ENCODE assay signal across 12 cellular contexts in the genomic region with DNA sequence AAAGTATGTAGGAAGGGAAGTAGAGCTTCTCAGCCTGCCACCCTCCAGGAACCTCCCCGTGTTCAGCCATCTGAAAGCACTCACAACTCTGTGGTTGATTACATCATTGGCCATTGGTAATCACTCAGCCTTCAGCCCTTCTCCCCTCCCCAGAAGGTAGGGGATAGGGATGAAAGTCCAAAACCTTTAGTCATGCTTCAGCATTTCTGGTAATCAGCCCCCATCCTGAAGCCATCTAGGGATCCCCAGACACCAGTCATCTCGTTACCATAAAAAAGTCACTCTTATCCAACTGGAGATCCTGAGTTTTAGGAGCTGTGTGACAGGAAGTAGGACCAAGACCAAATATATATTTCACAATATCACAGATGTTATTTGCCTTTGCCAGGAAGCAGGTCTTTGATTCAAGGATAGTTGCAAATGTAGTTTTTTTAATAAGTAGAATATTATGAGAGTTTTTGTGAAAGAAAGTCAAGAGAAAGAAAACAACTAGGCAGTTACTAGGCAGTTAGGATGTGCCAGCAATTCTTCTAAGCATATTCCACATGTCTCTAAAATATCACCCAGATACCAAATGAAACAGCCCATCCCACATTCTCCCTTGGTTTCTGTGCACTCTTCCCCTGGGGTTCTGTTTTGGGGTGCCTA.
A peak's percentile ranks its signal among the peaks of the same experiment; 100 is the strongest.
DNase-seq lines count a peak whose midpoint lies in the region; ATAC-seq, FAIRE-seq and TF ChIP-seq lines count a peak whose summit lies in the region.
"Had no signal": no experiment of that assay in that cellular context is flagged by ENCODE, and none has a peak within 500 bp of the region (broad histone marks: within the 10 kb centered on the region; RNA-seq: fewer than 3 reads in every experiment).

No MANE protein-coding gene starts in this region.

- TF ChIP-seq CTCF in MCF 10A (IDR thresholded peaks at IDR 0.05; ENCODE audit: unreplicated experiment), result no peak
- TF ChIP-seq CTCF in breast epithelium (IDR thresholded peaks at IDR 0.05), result no peak
- TF ChIP-seq CTCF in epithelial cell of esophagus (IDR thresholded peaks at IDR 0.05; ENCODE audit: insufficient read depth, low read depth, low read length, missing control alignments), result no peak
- no peak for TF ChIP-seq CTCF in Peyer's patch (IDR thresholded peaks at IDR 0.05)

- no peak for TF ChIP-seq POLR2A in breast epithelium (IDR thresholded peaks at IDR 0.05)
- TF ChIP-seq POLR2A in Peyer's patch (IDR thresholded peaks at IDR 0.05), result no peak

- POLR2A ChIA-PET in MCF 10A (lab: Yijun Ruan, JAX), result interaction anchor here (0.7 to 0.9 kb wide), 2 partner anchors 15 to 652 kb away, joined by 3 read pairs; no protein-coding TSS in a partner anchor

- H3K27me3 ChIP-seq in breast epithelium, result no peaks in the 10 kb centered on the region
- H3K27me3 ChIP-seq in Peyer's patch, result no peaks in the 10 kb centered on the region

- no peaks in the 10 kb centered on the region for H3K36me3 Mint-ChIP-seq in MCF 10A (ENCODE audit: insufficient read depth, unreplicated experiment)

- no peaks in the 10 kb centered on the region for H3K27me3 Mint-ChIP-seq in MCF 10A (ENCODE audit: insufficient read depth, unreplicated experiment)

- H3K27ac Mint-ChIP-seq in MCF 10A (ENCODE audit: low read depth, unreplicated experiment), result no peak overlapping the region

- no peak for ATAC-seq in GM21526 (IDR thresholded peaks at IDR 0.05; ENCODE audit: low FRiP score, unreplicated experiment)

- H3K36me3 ChIP-seq in breast epithelium, result no peaks in the 10 kb centered on the region
- H3K36me3 ChIP-seq in Peyer's patch, result no peaks in the 10 kb centered on the region

- peak; percentile 57 for DNase-seq in MCF 10A (ENCODE audit: unreplicated experiment)
- DNase-seq in breast epithelium (ENCODE audit: low spot score in 2 of 2), result no peak
- DNase-seq in MV-4-11 (lab: John Stamatoyannopoulos, UW), result peak; percentile 94
- peak; percentile 3 for DNase-seq in epithelial cell of esophagus (ENCODE audit: low read depth)
- DNase-seq in urothelium cell line (ENCODE audit: low spot score), result peak; percentile 47
- DNase-seq in Peyer's patch, result no peak
- DNase-seq in NCI-H1105 treated with DMSO at 0.1 percent for 48 hours (lab: John Stamatoyannopoulos, UW), result no peak
- DNase-seq: midbrain, NCI-H446 treated with DMSO at 0.1 percent for 48 hours had no signal

- no peak overlapping the region for H3K27ac ChIP-seq in breast epithelium
- no peak overlapping the region for H3K27ac ChIP-seq in Peyer's patch
- H3K27ac ChIP-seq: 22Rv1 had no signal

- no peaks in the 10 kb centered on the region for H3K9me3 Mint-ChIP-seq in MCF 10A (ENCODE audit: unreplicated experiment)

- H3K4me1 Mint-ChIP-seq in MCF 10A (ENCODE audit: insufficient read depth, unreplicated experiment), result peaks cover 3% of the 10 kb centered on the region

- FAIRE-seq in urothelium cell line (lab: Jason Lieb, UNC), result no peak
- FAIRE-seq: colon had no signal

- intact Hi-C loops in MCF 10A (cut with micrococcal nuclease), result no loop called here
- intact Hi-C loops in breast epithelium (cut with DNase I; ENCODE audit: low total_unique reads), result no loop called here

- no TSS peak for BruUV-seq in MCF 10A (replicated peaks; lab: Mats Ljungman, UMichigan)

- no peak overlapping the region for H3K4me3 Mint-ChIP-seq in MCF 10A (ENCODE audit: unreplicated experiment)

- H3K4me3 ChIP-seq in breast epithelium (no peak overlapping the region), epithelial cell of esophagus (ENCODE audit: low read length) (no peak overlapping the region), Peyer's patch (no peak overlapping the region)

- H3K9me3 ChIP-seq in breast epithelium, result no peaks in the 10 kb centered on the region
- H3K9me3 ChIP-seq in Peyer's patch, result no peaks in the 10 kb centered on the region

- CTCF ChIA-PET in MCF 10A (lab: Yijun Ruan, JAX), result no interaction called here

- no peaks in the 10 kb centered on the region for H3K4me1 ChIP-seq in breast epithelium
- no peaks in the 10 kb centered on the region for H3K4me1 ChIP-seq in Peyer's patch

Comparison
In these comparisons a context has a peak if more than half of its experiments do, and no peak if none do; other contexts are left out.
1. DNase-seq: peak in MCF 10A (single experiment), MV-4-11 (single experiment), epithelial cell of esophagus (single experiment) and urothelium cell line (single experiment); none in breast epithelium (0 of 2), Peyer's patch (0 of 3) and NCI-H1105 treated with DMSO at 0.1 percent for 48 hours (single experiment).